ENCODE assay signal across 12 cellular contexts in genomic region chr11:45089251-45089650, GRCh38. TPM values are rescaled to one million over a fixed set of nuclear protein-coding genes. Genes with fewer than 3 reads are reported as not detected.
A peak's percentile ranks its signal among the peaks of the same experiment; 100 is the strongest.
DNase-seq lines count a peak whose midpoint lies in the region; FAIRE-seq and TF ChIP-seq lines count a peak whose summit lies in the region.
"Had no signal": no experiment of that assay in that cellular context is flagged by ENCODE, and none has a peak within 500 bp of the region (broad histone marks: within the 10 kb centered on the region; RNA-seq: fewer than 3 reads in every experiment).

No MANE protein-coding gene starts in this region.

- H3K4me3 ChIP-seq in bronchial epithelial cell (ENCODE audit: low read depth, low read length) = no peak overlapping the region
- H3K4me3 ChIP-seq in kidney (ENCODE audit: low read length in 2 of 2) = no peak overlapping the region
- H3K4me3 ChIP-seq in subcutaneous abdominal adipose tissue (ENCODE audit: low read depth in 1 of 5, low read length in 5 of 5) = no peak overlapping the region
- H3K4me3 ChIP-seq: dorsolateral prefrontal cortex had no signal

- peaks cover 6 to 16% of the 10 kb centered on the region in 2 donors for H3K4me1 ChIP-seq in kidney (ENCODE audit: control insufficient read depth in 1 of 2, insufficient read depth in 1 of 2, low read depth in 1 of 2, low read length in 2 of 2)
- H3K4me1 ChIP-seq in subcutaneous abdominal adipose tissue (ENCODE audit: control insufficient read depth in 5 of 5, insufficient read depth in 5 of 5, low read length in 5 of 5) = peaks cover 6 to 60% (median 46%) of the 10 kb centered on the region in 5 donors

- H3K9me3 ChIP-seq in kidney (ENCODE audit: control insufficient read depth in 1 of 2, low read length in 2 of 2) = no peaks in the 10 kb centered on the region
- H3K9me3 ChIP-seq in subcutaneous abdominal adipose tissue (ENCODE audit: control insufficient read depth in 5 of 5, low read length in 5 of 5) = no peaks in the 10 kb centered on the region

- H3K36me3 ChIP-seq in bronchial epithelial cell (ENCODE audit: control insufficient read depth, insufficient read depth, low read length) = no peaks in the 10 kb centered on the region
- no peaks in the 10 kb centered on the region for H3K36me3 ChIP-seq in kidney (ENCODE audit: control insufficient read depth in 1 of 2, insufficient read depth in 2 of 2, low read length in 2 of 2)
- no peaks in the 10 kb centered on the region for H3K36me3 ChIP-seq in subcutaneous abdominal adipose tissue (ENCODE audit: control insufficient read depth in 5 of 5, insufficient read depth in 5 of 5, low read length in 5 of 5)

- intact Hi-C loops in kidney (cut with DNase I) = no loop called here

- H3K27me3 ChIP-seq in bronchial epithelial cell (ENCODE audit: control insufficient read depth, insufficient read depth, low read length) (no peaks in the 10 kb centered on the region), subcutaneous abdominal adipose tissue (ENCODE audit: control insufficient read depth in 5 of 5, insufficient read depth in 4 of 5, low read length in 5 of 5) (no peaks in the 10 kb centered on the region)
- H3K27me3 ChIP-seq: dorsolateral prefrontal cortex had no signal

- FAIRE-seq in bronchial epithelial cell (lab: Jason Lieb, UNC) (no peak), kidney (lab: Jason Lieb, UNC) (no peak), D721Med (lab: Jason Lieb, UNC) (no peak)

- H3K27ac ChIP-seq in kidney (ENCODE audit: low read depth in 2 of 2, low read length in 2 of 2) (peak overlapping the region in 1 of 2 donors; percentile 20), subcutaneous abdominal adipose tissue (ENCODE audit: low read depth, low read length) (peak overlapping the region; percentile 45)

- DNase-seq in HS-27A (ENCODE audit: low read depth) = peak; percentile 97
- peak; percentile 67 for DNase-seq in bronchial epithelial cell (ENCODE audit: low read depth)
- DNase-seq in kidney = peak; percentile 91
- DNase-seq in D721Med (ENCODE audit: insufficient read length, low spot score) = no peak
- no peak for DNase-seq in SW480 (ENCODE audit: low spot score)
- no peak for DNase-seq in NCI-H748 (lab: John Stamatoyannopoulos, UW; ENCODE audit: unreplicated experiment)
- DNase-seq in GM19238 (ENCODE audit: insufficient read length, low spot score) = no peak
- DNase-seq: activated CD4-positive, CD25-positive, alpha-beta regulatory T cell; NCI-H2107; posterior cingulate gyrus had no signal

- H3K9ac ChIP-seq in kidney (ENCODE audit: low read length in 2 of 2) (no peak overlapping the region), subcutaneous abdominal adipose tissue (ENCODE audit: low read length in 5 of 5) (no peak overlapping the region)

- no peak for TF ChIP-seq CTCF in bronchial epithelial cell (IDR thresholded peaks at IDR 0.05; ENCODE audit: insufficient read depth, low read length, severe bottlenecking)
- no peak for TF ChIP-seq CTCF in kidney (IDR thresholded peaks at IDR 0.05; ENCODE audit: borderline replicate concordance, extremely low read depth, insufficient read depth)
- TF ChIP-seq CTCF in D721Med (IDR thresholded peaks at IDR 0.05; ENCODE audit: insufficient read depth, missing control alignments) = no peak

RNA-seq across cellular contexts. Expression of gene PRDM11, which starts 57.2 kb away (rescaled TPM):
- total RNA-seq in bronchial epithelial cell = 4.7 and 5.4 TPM in 2 replicates
- 22.5 TPM for total RNA-seq in kidney
- 2.9 TPM for polyA plus RNA-seq in kidney (ENCODE audit: insufficient read depth, low read depth, low replicate concordance)

Comparison
In these comparisons a context has a peak if more than half of its experiments do, and no peak if none do; other contexts are left out.
1. DNase-seq: peak in HS-27A (single experiment), bronchial epithelial cell (single experiment) and kidney (single experiment); none in D721Med (single experiment), SW480 (single experiment), NCI-H748 (single experiment) and GM19238 (single experiment).